In genomic region chr6:122665929-122666328, GRCh38 we compare ENCODE assay signal across 1 cellular context.
TF ChIP-seq lines count a peak whose summit lies in the region.

No MANE protein-coding gene starts in this region.

TF ChIP-seq in K562, 482 proteins besides CTCF, POLR2A, EP300 and RAD21 (continued from another document):
- TF ChIP-seq ELF1 (tag; IDR thresholded peaks at IDR 0.05), result no peak
- no peak for TF ChIP-seq ZBTB17 (CRISPR knock-in tag; IDR thresholded peaks at IDR 0.05)
- TF ChIP-seq POLR3A (IDR thresholded peaks at IDR 0.05; ENCODE audit: borderline replicate concordance, extremely low read depth, insufficient read depth, insufficient read length), result no peak
